Comparison of ENCODE assay signal across 16 cellular contexts in the genomic region with DNA sequence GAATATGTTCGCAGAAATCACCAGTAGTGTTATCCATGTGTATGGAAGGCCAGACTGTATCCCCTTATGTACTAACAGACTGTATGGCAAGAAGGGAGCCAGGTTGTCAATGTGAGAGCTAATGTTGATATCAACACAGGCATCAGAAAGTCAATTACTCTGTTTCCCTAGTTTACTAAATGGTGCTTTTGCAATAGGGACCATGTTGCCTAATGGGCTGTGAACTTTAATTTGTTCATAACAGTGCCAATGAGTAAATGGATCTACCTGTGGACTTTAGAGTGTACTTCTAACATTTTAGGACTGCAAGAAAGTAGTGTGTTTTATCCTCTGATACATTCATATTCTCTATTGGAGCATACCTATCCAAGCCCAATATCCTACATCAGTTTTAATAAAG.
DNase-seq lines count a peak whose midpoint lies in the region; ATAC-seq and TF ChIP-seq lines count a peak whose summit lies in the region.
"Had no signal": no experiment of that assay in that cellular context is flagged by ENCODE, and none has a peak within 500 bp of the region (broad histone marks: within the 10 kb centered on the region; RNA-seq: fewer than 3 reads in every experiment).

No MANE protein-coding gene starts in this region.

- peak; percentile 77 for ATAC-seq in left lobe of liver
- peak; percentile 65 to 88 (median 74) for ATAC-seq in right lobe of liver

- H3K36me3 ChIP-seq in right lobe of liver (no peaks in the 10 kb centered on the region), smooth muscle cell (ENCODE audit: low read depth) (no peaks in the 10 kb centered on the region)

- H4K20me1 ChIP-seq in smooth muscle cell (ENCODE audit: low read depth) = peaks cover 18% of the 10 kb centered on the region

- H3K4me1 ChIP-seq in right lobe of liver (peaks cover 0 to 59% (median 24%) of the 10 kb centered on the region in 4 donors), smooth muscle cell (ENCODE audit: low read depth) (no peaks in the 10 kb centered on the region)

- DNase-seq in left lobe of liver (ENCODE audit: low spot score) (peak; percentile 66), right lobe of liver (peak in 1 of 3 donors; percentile 63), smooth muscle cell (lab: John Stamatoyannopoulos, UW; ENCODE audit: unreplicated experiment) (no peak), dedifferentiated amniotic fluid mesenchymal stem cell (ENCODE audit: extremely low spot score) (no peak)
- DNase-seq in activated CD4-positive, alpha-beta T cell treated with anti-CD3 and anti-CD28 coated beads, Interleukin-2, amount 50 U/mL, for 48 hours = no peak
- DNase-seq in activated CD4-positive, alpha-beta T cell treated with anti-CD3 and anti-CD28 coated beads, Interleukin-2, amount 50 U/mL, for 4 hours = no peak
- DNase-seq: C1 segment of cervical spinal cord; Calu3; CD4-positive, alpha-beta memory T cell; COR-L47; DMS53; DMS79 treated with DMSO at 0.1 percent for 48 hours; GF-D8; GOT3; H7; HCEC 1CT had no signal

- H3K4me3 ChIP-seq in right lobe of liver = no peak overlapping the region
- no peak overlapping the region for H3K4me3 ChIP-seq in smooth muscle cell

- intact Hi-C loops in right lobe of liver (cut with DNase I) = no loop called here

- H3K27me3 ChIP-seq in right lobe of liver = no peaks in the 10 kb centered on the region
- H3K27me3 ChIP-seq in smooth muscle cell (ENCODE audit: low read depth) = no peaks in the 10 kb centered on the region

- H3K27ac ChIP-seq in right lobe of liver (peak overlapping the region in 2 of 3 donors; percentile 51 to 83), smooth muscle cell (ENCODE audit: low read depth) (no peak overlapping the region)

- TF ChIP-seq POLR2A in right lobe of liver (IDR thresholded peaks at IDR 0.05) = no peak

- no peaks in the 10 kb centered on the region for H3F3A ChIP-seq in smooth muscle cell (ENCODE audit: low read depth)

- H3K79me2 ChIP-seq in smooth muscle cell (ENCODE audit: low read depth) = peaks cover 16% of the 10 kb centered on the region

- H3K9me3 ChIP-seq in right lobe of liver = no peaks in the 10 kb centered on the region
- H3K9me3 ChIP-seq in smooth muscle cell (replicated peaks; ENCODE audit: low read depth) = no peaks in the 10 kb centered on the region

- no peak overlapping the region for H3K9ac ChIP-seq in smooth muscle cell (ENCODE audit: low read depth)

- TF ChIP-seq CTCF in right lobe of liver (IDR thresholded peaks at IDR 0.05) = no peak
- no peak for TF ChIP-seq CTCF in smooth muscle cell (IDR thresholded peaks at IDR 0.05; ENCODE audit: borderline replicate concordance, insufficient read depth, poor library complexity, severe bottlenecking)

- 44% methylated on average over 1 of the region's 1 CpG for WGBS in right lobe of liver (ENCODE audit: insufficient coverage, low coverage, low lambda C conversion rate, missing lambda C conversion rate)
- WGBS in smooth muscle cell (ENCODE audit: low lambda C conversion rate) = 96% methylated on average over 1 of the region's 1 CpG

- H2AFZ ChIP-seq in smooth muscle cell (ENCODE audit: low read depth) = no peak overlapping the region

- peak overlapping the region; percentile 36 for H3K4me2 ChIP-seq in smooth muscle cell
